Comparison of ENCODE assay signal across 14 cellular contexts in the genomic region with DNA sequence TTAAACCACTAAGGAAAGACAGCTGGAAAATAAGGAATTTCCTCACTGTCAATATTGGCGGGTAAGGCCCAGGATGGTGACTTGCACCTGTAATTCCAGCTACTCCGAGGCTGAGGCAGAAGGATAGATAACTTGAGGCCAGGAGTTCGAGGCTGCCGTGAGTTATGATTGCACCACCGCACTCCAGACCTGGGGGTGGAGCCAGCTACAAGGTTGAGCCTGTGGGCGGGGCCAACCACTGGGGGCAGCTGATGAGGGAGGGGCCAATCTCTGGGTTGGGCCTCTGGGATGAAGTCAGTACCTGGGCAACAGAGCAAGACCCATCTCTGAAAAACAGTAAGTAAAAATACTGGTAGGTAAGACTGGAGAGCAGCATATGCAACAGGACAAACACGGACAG.
"Had no signal": no experiment of that assay in that cellular context is flagged by ENCODE, and none has a peak within 500 bp of the region (broad histone marks: within the 10 kb centered on the region; RNA-seq: fewer than 3 reads in every experiment).

No MANE protein-coding gene starts in this region.

- H3K4me3 Mint-ChIP-seq: activated CD4-positive, alpha-beta T cell treated with anti-CD3 and anti-CD28 coated beads, Interleukin-2, amount 10 ng/mL, durations not matched to agents 24 days and 14 days; activated CD8-positive, alpha-beta memory T cell treated with anti-CD3 and anti-CD28 coated beads, Interleukin-2, amount 10 ng/mL, durations not matched to agents 7 days and 5 days; brain; effector memory CD8-positive, alpha-beta T cell; memory B cell had no signal

- H3K9me3 ChIP-seq: gastrocnemius medialis, left ventricle myocardium inferior, SJSA1, tibial nerve had no signal

- H3K4me1 Mint-ChIP-seq: brain, memory B cell had no signal

- DNase-seq: activated CD4-positive, alpha-beta T cell treated with anti-CD3 and anti-CD28 coated beads, Interleukin-2, amount 10 ng/mL, durations not matched to agents 24 days and 14 days; activated CD8-positive, alpha-beta memory T cell treated with anti-CD3 and anti-CD28 coated beads, Interleukin-2, amount 10 ng/mL, durations not matched to agents 7 days and 5 days; activated naive CD4-positive, alpha-beta T cell treated with anti-CD3 and anti-CD28 coated beads, Interleukin-2, amount 50 U/mL, for 16 hours; amygdala; effector memory CD8-positive, alpha-beta T cell; gastrocnemius medialis; kidney; left ventricle myocardium inferior; SW 1271 had no signal

- H3K27ac ChIP-seq: epithelial cell of prostate, gastrocnemius medialis, left ventricle myocardium inferior, SJSA1, tibial nerve had no signal

- H3K27me3 Mint-ChIP-seq: brain; effector memory CD8-positive, alpha-beta T cell; memory B cell had no signal

- H3K27me3 ChIP-seq: gastrocnemius medialis, SJSA1, tibial nerve had no signal

- ATAC-seq: activated CD8-positive, alpha-beta memory T cell treated with anti-CD3 and anti-CD28 coated beads, Interleukin-2, amount 10 ng/mL, durations not matched to agents 7 days and 5 days; effector memory CD8-positive, alpha-beta T cell; gastrocnemius medialis had no signal

- H3K36me3 Mint-ChIP-seq: activated CD8-positive, alpha-beta memory T cell treated with anti-CD3 and anti-CD28 coated beads, Interleukin-2, amount 10 ng/mL, durations not matched to agents 7 days and 5 days; brain; memory B cell had no signal

- H3K27ac Mint-ChIP-seq: activated CD8-positive, alpha-beta memory T cell treated with anti-CD3 and anti-CD28 coated beads, Interleukin-2, amount 10 ng/mL, durations not matched to agents 7 days and 5 days; brain; effector memory CD8-positive, alpha-beta T cell; memory B cell had no signal

- H3K9me3 Mint-ChIP-seq: brain; effector memory CD8-positive, alpha-beta T cell had no signal
